ENCODE assay signal across 8 cellular contexts in the genomic region with DNA sequence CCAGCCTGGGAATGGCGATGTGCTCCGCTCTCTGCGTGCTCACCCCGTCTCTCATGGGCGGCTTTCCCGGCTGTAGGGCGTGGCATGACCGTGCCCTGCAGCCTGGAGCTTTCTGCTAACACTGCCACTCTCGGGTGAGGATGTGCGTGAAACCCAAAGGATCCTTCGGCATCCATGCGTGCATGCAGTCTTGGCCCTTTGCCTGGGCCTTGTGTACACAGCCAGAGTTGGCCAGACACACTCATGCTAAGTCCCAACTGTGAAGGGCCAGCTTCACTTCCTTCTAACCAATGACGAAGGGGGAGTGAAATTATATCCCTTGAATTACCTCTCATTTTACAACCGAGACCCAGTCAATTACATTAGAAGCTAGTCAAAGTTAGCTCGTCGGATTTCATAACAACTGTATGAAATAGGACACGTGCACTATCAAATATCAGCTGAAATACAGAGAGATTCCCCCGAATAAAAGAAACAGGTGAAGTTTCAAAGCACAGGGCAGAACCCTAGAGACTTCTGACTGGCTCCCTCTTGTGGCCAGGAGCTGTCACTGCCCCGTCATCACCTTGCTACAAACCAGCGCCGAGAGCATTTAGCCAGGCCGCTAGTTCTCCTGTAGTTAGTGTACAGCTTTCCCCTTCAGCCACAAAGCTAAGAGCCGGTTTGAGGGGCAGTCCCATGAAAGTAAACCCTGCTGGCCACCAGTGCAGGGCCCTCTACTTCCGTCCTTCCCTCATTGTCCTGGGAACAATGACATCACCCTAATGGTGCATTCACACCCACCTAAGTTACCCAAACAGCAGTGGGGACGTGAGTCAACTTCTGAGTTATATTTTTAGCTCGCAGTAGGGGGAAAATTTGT.
DNase-seq lines count a peak whose midpoint lies in the region; ATAC-seq, FAIRE-seq and TF ChIP-seq lines count a peak whose summit lies in the region.

No MANE protein-coding gene starts in this region.

- peak; percentile 77 to 87 for TF ChIP-seq CTCF in right atrium auricular region (IDR thresholded peaks at IDR 0.05)

- no peaks in the 10 kb centered on the region for H3K27me3 Mint-ChIP-seq in activated naive CD8-positive, alpha-beta T cell treated with anti-CD3 and anti-CD28 coated beads, Interleukin-2, amount 50 U/mL, for 24 hours

- H3K27ac ChIP-seq in right atrium auricular region: no peak overlapping the region

- H3K9me3 ChIP-seq in right atrium auricular region (no peaks in the 10 kb centered on the region), skeletal muscle satellite cell (replicated peaks; ENCODE audit: low read length) (no peaks in the 10 kb centered on the region)

- H3K27me3 ChIP-seq in right atrium auricular region (no peaks in the 10 kb centered on the region), skeletal muscle satellite cell (ENCODE audit: control insufficient read depth, insufficient read depth, low read length) (peaks cover 3% of the 10 kb centered on the region)

- ATAC-seq in HG02678 (IDR thresholded peaks at IDR 0.05; ENCODE audit: unreplicated experiment) (peak; percentile 93), HG03469 (IDR thresholded peaks at IDR 0.05; ENCODE audit: unreplicated experiment) (no peak)
- peak; percentile 85 for ATAC-seq in activated naive CD8-positive, alpha-beta T cell treated with anti-CD3 and anti-CD28 coated beads, Interleukin-2, amount 50 U/mL, for 24 hours

- peak overlapping the region; percentile 74 for H3K4me2 ChIP-seq in skeletal muscle satellite cell (ENCODE audit: low read length)

- H3K9me3 Mint-ChIP-seq in activated naive CD8-positive, alpha-beta T cell treated with anti-CD3 and anti-CD28 coated beads, Interleukin-2, amount 50 U/mL, for 24 hours: no peaks in the 10 kb centered on the region

- no peaks in the 10 kb centered on the region for H3K36me3 Mint-ChIP-seq in activated naive CD8-positive, alpha-beta T cell treated with anti-CD3 and anti-CD28 coated beads, Interleukin-2, amount 50 U/mL, for 24 hours (ENCODE audit: low read depth)

- peak; percentile 70 for DNase-seq in GM12891 (ENCODE audit: insufficient read length, low spot score)
- peak; percentile 81 for DNase-seq in NCI-H1105 treated with DMSO at 0.1 percent for 48 hours (lab: John Stamatoyannopoulos, UW)
- DNase-seq in T follicular helper cell (ENCODE audit: low read depth): peak; percentile 50
- DNase-seq in activated naive CD8-positive, alpha-beta T cell treated with anti-CD3 and anti-CD28 coated beads, Interleukin-2, amount 50 U/mL, for 24 hours: peak; percentile 76
- no peak for DNase-seq in right atrium auricular region (ENCODE audit: low spot score)

- no peak overlapping the region for H3K9ac ChIP-seq in skeletal muscle satellite cell (ENCODE audit: low read depth, low read length)

- H3K4me1 Mint-ChIP-seq in activated naive CD8-positive, alpha-beta T cell treated with anti-CD3 and anti-CD28 coated beads, Interleukin-2, amount 50 U/mL, for 24 hours: peaks cover 58% of the 10 kb centered on the region

- no peak overlapping the region for H3K4me3 ChIP-seq in right atrium auricular region
- peak overlapping the region; percentile 59 for H3K4me3 ChIP-seq in skeletal muscle satellite cell (ENCODE audit: low read length)

- no peak for FAIRE-seq in GM12891 (lab: Jason Lieb, UNC)

- H3K4me1 ChIP-seq in right atrium auricular region (no peaks in the 10 kb centered on the region), skeletal muscle satellite cell (ENCODE audit: control insufficient read depth, insufficient read depth, low read length) (peaks cover 15% of the 10 kb centered on the region)

- H3K36me3 ChIP-seq in right atrium auricular region (no peaks in the 10 kb centered on the region), skeletal muscle satellite cell (ENCODE audit: insufficient read depth, low read length) (no peaks in the 10 kb centered on the region)

- peak overlapping the region; percentile 62 for H3K4me3 Mint-ChIP-seq in activated naive CD8-positive, alpha-beta T cell treated with anti-CD3 and anti-CD28 coated beads, Interleukin-2, amount 50 U/mL, for 24 hours

- no peak for TF ChIP-seq POLR2A in GM12891 (IDR thresholded peaks at IDR 0.05; ENCODE audit: low read depth, low read length)

- peak overlapping the region; percentile 86 for H3K27ac Mint-ChIP-seq in activated naive CD8-positive, alpha-beta T cell treated with anti-CD3 and anti-CD28 coated beads, Interleukin-2, amount 50 U/mL, for 24 hours

TF ChIP-seq in GM12891, 5 proteins besides CTCF, POLR2A, EP300 and RAD21:
- TF ChIP-seq SPI1 (IDR thresholded peaks at IDR 0.05; ENCODE audit: low read depth, low read length) (no peak), POU2F2 (IDR thresholded peaks at IDR 0.05; ENCODE audit: low read depth, low read length) (no peak), TAF1 (IDR thresholded peaks at IDR 0.05; ENCODE audit: low read depth, low read length) (no peak), POLR2AphosphoS5 (IDR thresholded peaks at IDR 0.05; ENCODE audit: low read depth, low read length) (no peak), PAX5 (IDR thresholded peaks at IDR 0.05; ENCODE audit: insufficient read depth, low read length, severe bottlenecking) (no peak)
TF ChIP-seq in GM12891: peak in this region for 0.
